ENCODE assay signal across 16 cellular contexts in genomic region chr2:27138111-27138510, GRCh38. TPM values are rescaled to one million over a fixed set of nuclear protein-coding genes. Genes with fewer than 3 reads are reported as not detected.
DNase-seq lines count a peak whose midpoint lies in the region; ATAC-seq and TF ChIP-seq lines count a peak whose summit lies in the region.
"Had no signal": no experiment of that assay in that cellular context is flagged by ENCODE, and none has a peak within 500 bp of the region (broad histone marks: within the 10 kb centered on the region; RNA-seq: fewer than 3 reads in every experiment).

No MANE protein-coding gene starts in this region.

- WGBS in IMR-90 (ENCODE audit: extremely low coverage in 2 of 2, insufficient read length in 1 of 2), 2 experiments, result 44% methylated on average over 3 of the region's 7 CpGs; no CpG with 5 or more reads in 1 of the 2 experiments

- no peaks in the 10 kb centered on the region for H3K27me3 ChIP-seq in CD4-positive, alpha-beta T cell (ENCODE audit: control insufficient read depth, insufficient read depth, low read length)
- peaks cover 21% of the 10 kb centered on the region for H3K27me3 ChIP-seq in IMR-90 (ENCODE audit: control insufficient read depth, insufficient read depth, low read length)
- H3K27me3 ChIP-seq in naive thymus-derived CD4-positive, alpha-beta T cell (ENCODE audit: control insufficient read depth in 2 of 2, insufficient read depth in 2 of 2, low read length in 2 of 2), result no peaks in the 10 kb centered on the region
- H3K27me3 ChIP-seq: BLaER1 treated with 17β-estradiol and CSF1 and Interleukin-3, amounts not matched to agents 10 nM and 100 nM had no signal

- peaks cover 6% of the 10 kb centered on the region; the same call in 1 of the 2 replicates for H4K20me1 ChIP-seq in IMR-90 (ENCODE audit: insufficient read depth, low read length)

- no peak for TF ChIP-seq RAD21 in IMR-90 (IDR thresholded peaks at IDR 0.05; ENCODE audit: low read length)

- peak overlapping the region; percentile 42 for H3K4me3 Mint-ChIP-seq in CD4-positive, alpha-beta T cell
- peak overlapping the region in 2 of 3 experiments; percentile 48 for H3K4me3 Mint-ChIP-seq in nephron
- peak overlapping the region; percentile 33 for H3K4me3 Mint-ChIP-seq in progenitor cell of endocrine pancreas (ENCODE audit: low read depth)
- H3K4me3 Mint-ChIP-seq in activated T-cell treated with anti-CD3 and anti-CD28 coated beads, Interleukin-2, amount 50 U/mL, for 24 hours, result no peak overlapping the region
- no peak overlapping the region for H3K4me3 Mint-ChIP-seq in naive thymus-derived CD4-positive, alpha-beta T cell

- no peaks in the 10 kb centered on the region for H3K36me3 ChIP-seq in IMR-90 (ENCODE audit: control insufficient read depth, insufficient read depth, low read length)
- H3K36me3 ChIP-seq in naive thymus-derived CD4-positive, alpha-beta T cell (ENCODE audit: control insufficient read depth in 2 of 3, insufficient read depth in 3 of 3, low read length in 3 of 3), result peaks cover 0 to 6% (median 0%) of the 10 kb centered on the region in 3 experiments

- peaks cover 5% of the 10 kb centered on the region for H3K9me3 Mint-ChIP-seq in CD4-positive, alpha-beta T cell
- H3K9me3 Mint-ChIP-seq in nephron (peaks cover 3% of the 10 kb centered on the region), progenitor cell of endocrine pancreas (ENCODE audit: low read depth) (no peaks in the 10 kb centered on the region)
- H3K9me3 Mint-ChIP-seq in activated T-cell treated with anti-CD3 and anti-CD28 coated beads, Interleukin-2, amount 50 U/mL, for 24 hours, result peaks cover 3% of the 10 kb centered on the region
- peaks cover 0 to 6% (median 0%) of the 10 kb centered on the region in 11 donors for H3K9me3 Mint-ChIP-seq in naive thymus-derived CD4-positive, alpha-beta T cell
- H3K9me3 Mint-ChIP-seq: IgD-negative memory B cell had no signal

- CTCF ChIA-PET in CD4-positive, alpha-beta T cell (lab: Charles Lee), result no interaction called here
- CTCF ChIA-PET in IMR-90 (lab: Yijun Ruan, JAX), result no interaction called here
- CTCF ChIA-PET in naive thymus-derived CD4-positive, alpha-beta T cell (lab: Charles Lee), result no interaction called here

- peak overlapping the region; percentile 23 for H2AK9ac ChIP-seq in IMR-90 (replicated peaks; ENCODE audit: low read depth, low read length, poor library complexity)

- no peak overlapping the region for H2BK15ac ChIP-seq in IMR-90 (ENCODE audit: low read depth, low read length)

- H3K4ac ChIP-seq in IMR-90 (ENCODE audit: low read depth, low read length), result no peak overlapping the region

- no peak overlapping the region for H3K23ac ChIP-seq in IMR-90 (ENCODE audit: low read depth, low read length)

- H2BK120ac ChIP-seq in IMR-90 (ENCODE audit: low read depth, low read length), result no peak overlapping the region

- no peak overlapping the region for H3K18ac ChIP-seq in IMR-90 (ENCODE audit: low read depth, low read length)

- peaks cover 8% of the 10 kb centered on the region for H3K36me3 Mint-ChIP-seq in CD4-positive, alpha-beta T cell (ENCODE audit: low read depth)
- H3K36me3 Mint-ChIP-seq in nephron (ENCODE audit: low read depth) (peaks cover 6% of the 10 kb centered on the region), progenitor cell of endocrine pancreas (ENCODE audit: insufficient read depth) (no peaks in the 10 kb centered on the region)
- H3K36me3 Mint-ChIP-seq in activated T-cell treated with anti-CD3 and anti-CD28 coated beads, Interleukin-2, amount 50 U/mL, for 24 hours (ENCODE audit: low read depth), result peaks cover 11% of the 10 kb centered on the region
- peaks cover 0 to 4% (median 0%) of the 10 kb centered on the region in 5 donors for H3K36me3 Mint-ChIP-seq in naive thymus-derived CD4-positive, alpha-beta T cell
- H3K36me3 Mint-ChIP-seq: CD4-positive, CD25-positive, alpha-beta regulatory T cell had no signal

- no peak overlapping the region for H4K91ac ChIP-seq in IMR-90 (ENCODE audit: insufficient read depth, low read depth, low read length)

- no peak for ATAC-seq in CD4-positive, alpha-beta T cell (ENCODE audit: poor library complexity)
- ATAC-seq in IMR-90 (ENCODE audit: low read depth), result no peak
- no peak for ATAC-seq in naive thymus-derived CD4-positive, alpha-beta T cell

- peaks cover 5% of the 10 kb centered on the region for H3K4me1 ChIP-seq in IMR-90 (ENCODE audit: control insufficient read depth, insufficient read depth, low read length)
- H3K4me1 ChIP-seq in naive thymus-derived CD4-positive, alpha-beta T cell (ENCODE audit: control insufficient read depth in 2 of 2, insufficient read depth in 2 of 2, low read length in 2 of 2), result peaks cover 8% of the 10 kb centered on the region in 2 donors

- dilution Hi-C loops in IMR-90 (cut with HindIII; ENCODE audit: low sequenced_read_pairs, unreplicated experiment), result no loop called here

- BruUV-seq in IMR-90 (replicated peaks; lab: Mats Ljungman, UMichigan), result no TSS peak

- no peak for TF ChIP-seq CTCF in CD4-positive, alpha-beta T cell (IDR thresholded peaks at IDR 0.05)
- TF ChIP-seq CTCF in IMR-90 (conservative IDR thresholded peaks at IDR 0.05; ENCODE audit: low read depth, low read length) (no peak), nephron (IDR thresholded peaks at IDR 0.05; ENCODE audit: unreplicated experiment in 3 of 3) (no peak), progenitor cell of endocrine pancreas (IDR thresholded peaks at IDR 0.05; ENCODE audit: unreplicated experiment) (no peak)

- intact Hi-C loops in CD4-positive, alpha-beta T cell (cut with DNase I, micrococcal nuclease), result loop anchor here in 1 of 2 experiments (5.0 kb wide), 1 partner anchor 239 kb away; no protein-coding TSS in a partner anchor
- intact Hi-C loops in IMR-90 (cut with micrococcal nuclease), result no loop called here
- intact Hi-C loops in naive thymus-derived CD4-positive, alpha-beta T cell (cut with micrococcal nuclease), result no loop called here

- no peak overlapping the region for H3K14ac ChIP-seq in IMR-90 (replicated peaks; ENCODE audit: low read depth, low read length)

- no peak overlapping the region for H3K4me2 ChIP-seq in IMR-90 (ENCODE audit: low read depth, low read length)
- H3K4me2 ChIP-seq: BLaER1 treated with 17β-estradiol and CSF1 and Interleukin-3, amounts not matched to agents 10 nM and 100 nM had no signal

- no peak overlapping the region for H3K27ac Mint-ChIP-seq in CD4-positive, alpha-beta T cell
- H3K27ac Mint-ChIP-seq in nephron (peak overlapping the region in 2 of 3 experiments; percentile 35 to 51), progenitor cell of endocrine pancreas (peak overlapping the region; percentile 14)
- no peak overlapping the region for H3K27ac Mint-ChIP-seq in activated T-cell treated with anti-CD3 and anti-CD28 coated beads, Interleukin-2, amount 50 U/mL, for 24 hours
- H3K27ac Mint-ChIP-seq in naive thymus-derived CD4-positive, alpha-beta T cell, result no peak overlapping the region

- no peak overlapping the region for H2AK5ac ChIP-seq in IMR-90 (ENCODE audit: low read depth, low read length)

- H3K27me3 Mint-ChIP-seq in CD4-positive, alpha-beta T cell, result peaks cover 5% of the 10 kb centered on the region
- H3K27me3 Mint-ChIP-seq in nephron (ENCODE audit: low read depth) (peaks cover 2% of the 10 kb centered on the region), progenitor cell of endocrine pancreas (peaks cover 7% of the 10 kb centered on the region)
- H3K27me3 Mint-ChIP-seq in activated T-cell treated with anti-CD3 and anti-CD28 coated beads, Interleukin-2, amount 50 U/mL, for 24 hours, result peaks cover 2% of the 10 kb centered on the region
- H3K27me3 Mint-ChIP-seq in naive thymus-derived CD4-positive, alpha-beta T cell, result peaks cover 0 to 16% (median under 1%) of the 10 kb centered on the region in 5 donors

- H4K5ac ChIP-seq in IMR-90 (ENCODE audit: low read depth, low read length), result no peak overlapping the region

- in situ Hi-C loops in IMR-90 (cut with MboI; ENCODE audit: low sequenced_read_pairs), result no loop called here

- no peak overlapping the region for H3K56ac ChIP-seq in IMR-90 (ENCODE audit: extremely low read depth, insufficient read depth, low read length)

- H3K79me1 ChIP-seq in IMR-90 (ENCODE audit: low read depth in 1 of 2, low read length in 2 of 2), result peaks cover 6 to 12% of the 10 kb centered on the region in 2 experiments; a peak in 3 of 4 replicates

- POLR2A ChIA-PET in CD4-positive, alpha-beta T cell (lab: Charles Lee), result no interaction called here
- POLR2A ChIA-PET in IMR-90 (lab: Charles Lee; ENCODE audit: unreplicated experiment), result no interaction called here
- POLR2A ChIA-PET in naive thymus-derived CD4-positive, alpha-beta T cell (lab: Charles Lee), result no interaction called here

- peaks cover 13% of the 10 kb centered on the region for H3K4me1 Mint-ChIP-seq in CD4-positive, alpha-beta T cell (ENCODE audit: low read depth)
- H3K4me1 Mint-ChIP-seq in nephron, result peaks cover 9% of the 10 kb centered on the region
- H3K4me1 Mint-ChIP-seq in progenitor cell of endocrine pancreas (ENCODE audit: low read depth), result peaks cover 8% of the 10 kb centered on the region
- peaks cover 10% of the 10 kb centered on the region for H3K4me1 Mint-ChIP-seq in activated T-cell treated with anti-CD3 and anti-CD28 coated beads, Interleukin-2, amount 50 U/mL, for 24 hours (ENCODE audit: low read depth)
- H3K4me1 Mint-ChIP-seq in naive thymus-derived CD4-positive, alpha-beta T cell, result peaks cover 6 to 23% (median 12%) of the 10 kb centered on the region in 7 donors

- no peak overlapping the region for H3K27ac ChIP-seq in CD4-positive, alpha-beta T cell (ENCODE audit: low read depth, low read length)
- H3K27ac ChIP-seq in IMR-90 (ENCODE audit: insufficient read depth, low read length), result no peak overlapping the region
- no peak overlapping the region for H3K27ac ChIP-seq in naive thymus-derived CD4-positive, alpha-beta T cell (ENCODE audit: low read depth, low read length)
- H3K27ac ChIP-seq: BLaER1 treated with 17β-estradiol and CSF1 and Interleukin-3, amounts not matched to agents 10 nM and 100 nM had no signal

- no peak for DNase-seq in CD4-positive, alpha-beta T cell
- DNase-seq in IMR-90 (no peak), progenitor cell of endocrine pancreas (ENCODE audit: low spot score, unreplicated experiment) (no peak)
- DNase-seq in activated T-cell treated with anti-CD3 and anti-CD28 coated beads, Interleukin-2, amount 50 U/mL, for 24 hours, result no peak
- no peak for DNase-seq in naive thymus-derived CD4-positive, alpha-beta T cell
- DNase-seq in stimulated activated naive CD4-positive, alpha-beta T cell treated with Interleukin-2 at 50 U/mL for 16 hours (lab: John Stamatoyannopoulos, UW), result no peak
- DNase-seq: ACHN; Calu3; CD4-positive, CD25-positive, alpha-beta regulatory T cell; DMS 273 treated with DMSO at 0.1 percent for 48 hours; H7 had no signal

- H3K9me3 ChIP-seq in CD4-positive, alpha-beta T cell (ENCODE audit: control insufficient read depth, low read length), result peaks cover 3% of the 10 kb centered on the region
- 0 out of 2 replicates have a peak, but pooled peaks cover 3% of the 10 kb centered on the region for H3K9me3 ChIP-seq in IMR-90 (ENCODE audit: control insufficient read depth, insufficient read depth, low read length)
- no peaks in the 10 kb centered on the region for H3K9me3 ChIP-seq in naive thymus-derived CD4-positive, alpha-beta T cell (ENCODE audit: control insufficient read depth in 2 of 3, low read length in 3 of 3)
- H3K9me3 ChIP-seq: BLaER1 treated with 17β-estradiol and CSF1 and Interleukin-3, amounts not matched to agents 10 nM and 100 nM had no signal

- no peak overlapping the region for H3K4me3 ChIP-seq in IMR-90 (ENCODE audit: insufficient read depth, low read depth, low read length)
- no peak overlapping the region for H3K4me3 ChIP-seq in naive thymus-derived CD4-positive, alpha-beta T cell (ENCODE audit: low read length)
- H3K4me3 ChIP-seq: BLaER1 treated with 17β-estradiol and CSF1 and Interleukin-3, amounts not matched to agents 10 nM and 100 nM had no signal

- no peak overlapping the region for H4K8ac ChIP-seq in IMR-90 (ENCODE audit: low read depth in 2 of 2, low read length in 2 of 2)

- peaks cover 10% of the 10 kb centered on the region for H3K9me1 ChIP-seq in IMR-90 (ENCODE audit: insufficient read depth, low read length)

- TF ChIP-seq POLR2A in IMR-90 (IDR thresholded peaks at IDR 0.05; ENCODE audit: low read depth, low read length), result no peak

- H2AFZ ChIP-seq in IMR-90 (replicated peaks; ENCODE audit: low read length, poor library complexity), result no peak overlapping the region

- no peak overlapping the region for H3K9ac ChIP-seq in IMR-90 (ENCODE audit: low read depth, low read length)
- H3K9ac ChIP-seq: BLaER1 treated with 17β-estradiol and CSF1 and Interleukin-3, amounts not matched to agents 10 nM and 100 nM had no signal

- no peak overlapping the region for H2BK20ac ChIP-seq in IMR-90 (ENCODE audit: low read depth, low read length)

- no peak overlapping the region for H2BK5ac ChIP-seq in IMR-90 (ENCODE audit: low read depth, low read length, poor library complexity, severe bottlenecking)

RNA-seq across cellular contexts. Expression of gene PRR30, which starts 1.1 kb away (rescaled TPM):
- total RNA-seq in CD4-positive, alpha-beta T cell, result not detected
- total RNA-seq in IMR-90 (2012; rRNA removed) (not detected in 2 replicates), progenitor cell of endocrine pancreas (not detected in 2 replicates)
- not detected in 2 replicates for polyA plus RNA-seq in IMR-90 (2012; rRNA removed)
- polyA plus RNA-seq in IMR-90 (2012; cell fraction: cytosol; rRNA removed), result not detected in 2 replicates
- not detected in 2 replicates for polyA plus RNA-seq in IMR-90 (2012; cell fraction: nucleus; rRNA removed; ENCODE audit: low replicate concordance)
- not detected for total RNA-seq in naive thymus-derived CD4-positive, alpha-beta T cell
- not detected for polyA plus RNA-seq in naive thymus-derived CD4-positive, alpha-beta T cell
- total RNA-seq: A172; Calu3; CD4-positive, CD25-positive, alpha-beta regulatory T cell; Daoy; H7 had no signal
- polyA plus RNA-seq: CD4-positive, CD25-positive, alpha-beta regulatory T cell; IgD-negative memory B cell had no signal

RNA-seq across cellular contexts. Expression of gene PREB, which starts 3.7 kb away (rescaled TPM):
- total RNA-seq in CD4-positive, alpha-beta T cell, result 10 to 100 TPM; 12.3 to 12.6 TPM
- total RNA-seq in IMR-90 (2012; rRNA removed) (36.1 and 38.9 TPM in 2 replicates), progenitor cell of endocrine pancreas (46.9 and 49.7 TPM in 2 replicates)
- polyA plus RNA-seq in IMR-90 (2012; rRNA removed), result 49.0 and 52.2 TPM in 2 replicates
- 39.9 and 44.8 TPM in 2 replicates for polyA plus RNA-seq in IMR-90 (2012; cell fraction: cytosol; rRNA removed)
- polyA plus RNA-seq in IMR-90 (2012; cell fraction: nucleus; rRNA removed; ENCODE audit: low replicate concordance), result 60.6 and 87.6 TPM in 2 replicates
- 10 to 100 TPM; 25.4 to 72.3 (median 53.2) TPM for total RNA-seq in naive thymus-derived CD4-positive, alpha-beta T cell
- 10 to 100 TPM; 47.0 to 71.9 TPM for polyA plus RNA-seq in naive thymus-derived CD4-positive, alpha-beta T cell

RNA-seq across cellular contexts. Expression of gene TCF23, which starts 10.7 kb away (rescaled TPM):
- total RNA-seq in CD4-positive, alpha-beta T cell, result not detected
- not detected in 2 replicates for total RNA-seq in IMR-90 (2012; rRNA removed)
- not detected in 2 replicates for polyA plus RNA-seq in IMR-90 (2012; rRNA removed)
- polyA plus RNA-seq in IMR-90 (2012; cell fraction: cytosol; rRNA removed), result not detected in 2 replicates
- polyA plus RNA-seq in IMR-90 (2012; cell fraction: nucleus; rRNA removed; ENCODE audit: low replicate concordance), result not detected in 2 replicates
- not detected in 2 replicates for total RNA-seq in progenitor cell of endocrine pancreas
- not detected for total RNA-seq in naive thymus-derived CD4-positive, alpha-beta T cell
- polyA plus RNA-seq in naive thymus-derived CD4-positive, alpha-beta T cell, result not detected
- total RNA-seq: A172; Calu3; CD4-positive, CD25-positive, alpha-beta regulatory T cell; Daoy; H7 had no signal
- polyA plus RNA-seq: CD4-positive, CD25-positive, alpha-beta regulatory T cell; IgD-negative memory B cell had no signal

RNA-seq across cellular contexts. Expression of gene ABHD1, which starts 14.5 kb away (rescaled TPM):
- total RNA-seq in CD4-positive, alpha-beta T cell, result 1 to 10 TPM; 1.0 to 1.3 TPM
- total RNA-seq in IMR-90 (2012; rRNA removed) (not detected in 2 replicates), progenitor cell of endocrine pancreas (0.31 and 0.34 TPM in 2 replicates)
- polyA plus RNA-seq in IMR-90 (2012; rRNA removed), result 0.14 and 0.24 TPM in 2 replicates
- polyA plus RNA-seq in IMR-90 (2012; cell fraction: cytosol; rRNA removed), result 0.11 TPM in 1 of 2 replicates, not detected in the other
- polyA plus RNA-seq in IMR-90 (2012; cell fraction: nucleus; rRNA removed; ENCODE audit: low replicate concordance), result 0.16 and 0.76 TPM in 2 replicates
- total RNA-seq in naive thymus-derived CD4-positive, alpha-beta T cell, result 1 to 10 TPM in 3 of 5 experiments, under 1 TPM in 2; 0.53 to 2.0 (median 1.5) TPM
- under 1 TPM; 0.53 to 0.90 TPM for polyA plus RNA-seq in naive thymus-derived CD4-positive, alpha-beta T cell
- total RNA-seq: H7 had no signal

RNA-seq across cellular contexts. Expression of gene CGREF1, which starts 19.2 kb away (rescaled TPM):
- not detected for total RNA-seq in CD4-positive, alpha-beta T cell
- 0.28 and 0.54 TPM in 2 replicates for total RNA-seq in IMR-90 (2012; rRNA removed)
- 1.3 TPM in 2 replicates for polyA plus RNA-seq in IMR-90 (2012; rRNA removed)
- 1.3 and 1.7 TPM in 2 replicates for polyA plus RNA-seq in IMR-90 (2012; cell fraction: cytosol; rRNA removed)
- 2.0 and 2.1 TPM in 2 replicates for polyA plus RNA-seq in IMR-90 (2012; cell fraction: nucleus; rRNA removed; ENCODE audit: low replicate concordance)
- total RNA-seq in progenitor cell of endocrine pancreas, result 0.31 and 0.87 TPM in 2 replicates
- 1 to 10 TPM in 1 of 5 experiments, under 1 TPM in 3, not detected in 1; 0.34 to 3.5 (median 0.54) TPM for total RNA-seq in naive thymus-derived CD4-positive, alpha-beta T cell
- under 1 TPM; 0.45 to 0.50 TPM for polyA plus RNA-seq in naive thymus-derived CD4-positive, alpha-beta T cell
- total RNA-seq: CD4-positive, CD25-positive, alpha-beta regulatory T cell had no signal
- polyA plus RNA-seq: IgD-negative memory B cell had no signal

Comparison
In these comparisons a context has a peak if more than half of its experiments do, and no peak if none do; other contexts are left out.
1. H3K27ac Mint-ChIP-seq: peak in nephron (2 of 3) and progenitor cell of endocrine pancreas (single experiment); none in CD4-positive, alpha-beta T cell (single experiment), activated T-cell treated with anti-CD3 and anti-CD28 coated beads, Interleukin-2, amount 50 U/mL, for 24 hours (single experiment) and naive thymus-derived CD4-positive, alpha-beta T cell (0 of 9).
2. H3K4me3 Mint-ChIP-seq: peak in CD4-positive, alpha-beta T cell (single experiment), nephron (2 of 3) and progenitor cell of endocrine pancreas (single experiment); none in activated T-cell treated with anti-CD3 and anti-CD28 coated beads, Interleukin-2, amount 50 U/mL, for 24 hours (single experiment) and naive thymus-derived CD4-positive, alpha-beta T cell (0 of 10).